ENCODE assay signal across 8 cellular contexts in genomic region chr17:79839363-79840203, GRCh38. TPM values are rescaled to one million over a fixed set of nuclear protein-coding genes. Genes with fewer than 3 reads are reported as not detected.
DNase-seq lines count a peak whose midpoint lies in the region; TF ChIP-seq lines count a peak whose summit lies in the region.

Gene CBX4 (minus strand): TSS chr17:79839440. CDS start chr17:79839251, 189 bp downstream.

- peak; percentile 39 for TF ChIP-seq CTCF in NB4 (IDR thresholded peaks at IDR 0.05; ENCODE audit: low read depth, low read length)
- peak; percentile 86 for TF ChIP-seq CTCF in SK-N-SH (IDR thresholded peaks at IDR 0.05)
- TF ChIP-seq CTCF in osteoblast (IDR thresholded peaks at IDR 0.05; ENCODE audit: extremely low read depth, low read depth, low read length) = peak; percentile 41
- TF ChIP-seq CTCF in testis (IDR thresholded peaks at IDR 0.05) = peak; percentile 38 to 71 (median 59)

- peak within 1 kb of the TSS; percentile 86 for H3K4me2 ChIP-seq in SK-N-SH
- peak within 1 kb of the TSS; percentile 88 for H3K4me2 ChIP-seq in osteoblast (ENCODE audit: insufficient read depth, low read length)

- POLR2A ChIA-PET in SK-N-SH (lab: Yijun Ruan, JAX) = interaction anchor here (0.8 to 6.1 kb wide), 12 partner anchors 10 to 96 kb away, joined by 3 to 93 read pairs (median 4); partner anchors contain the start of genes CBX2 and CBX8

- H3K9me2 ChIP-seq in SK-N-SH = no peaks in the 10 kb centered on the region

- peaks cover 33% of the 10 kb centered on the region for H3F3A ChIP-seq in SK-N-SH (replicated peaks; ENCODE audit: insufficient read depth)

- H3K9me3 ChIP-seq in ES-I3 (ENCODE audit: control insufficient read depth, insufficient read depth, low read length) = no peaks in the 10 kb centered on the region
- H3K9me3 ChIP-seq in SK-N-SH = no peaks in the 10 kb centered on the region
- no peaks in the 10 kb centered on the region for H3K9me3 ChIP-seq in osteoblast (ENCODE audit: low read depth, low read length)
- H3K9me3 ChIP-seq in testis = no peaks in the 10 kb centered on the region

- H3K4me3 ChIP-seq in NB4 (ENCODE audit: low read depth, low read length) (peak within 1 kb of the TSS; percentile 87), SK-N-SH (ENCODE audit: low read depth in 2 of 2, low read length in 1 of 2) (peak within 1 kb of the TSS; percentile 54 to 91), osteoblast (ENCODE audit: insufficient read depth, low read length) (peak within 1 kb of the TSS; percentile 90), testis (peak within 1 kb of the TSS; percentile 57 to 75)

- intact Hi-C loops in testis (cut with DNase I; ENCODE audit: low total_unique reads) = loop anchor here (5.0 kb wide), 1 partner anchor 42 kb away; the partner anchor contains the start of gene CBX8

- H4K20me1 ChIP-seq in SK-N-SH (ENCODE audit: insufficient read depth) (peaks cover 37% of the 10 kb centered on the region), osteoblast (ENCODE audit: insufficient read depth, low read length) (peaks cover 29% of the 10 kb centered on the region)

- H3K27ac ChIP-seq in SK-N-SH (ENCODE audit: low read depth in 2 of 2, low read length in 1 of 2) = peak within 1 kb of the TSS; percentile 74 to 77
- peak within 1 kb of the TSS; percentile 68 for H3K27ac ChIP-seq in osteoblast (ENCODE audit: low read depth, low read length)
- peak within 1 kb of the TSS; percentile 80 to 93 for H3K27ac ChIP-seq in testis

- DNase-seq in HCEC 1CT = peak; percentile 93
- peak; percentile 93 for DNase-seq in NB4 (ENCODE audit: low read depth)
- DNase-seq in SK-N-SH = peak; percentile 99
- DNase-seq in activated naive CD4-positive, alpha-beta T cell treated with anti-CD3 and anti-CD28 coated beads, Interleukin-2, amount 50 U/mL, for 16 hours = peak; percentile 94
- DNase-seq in glomerular endothelial cell (ENCODE audit: extremely low read depth, low read depth, low spot score) = no peak
- peak; percentile 100 for DNase-seq in osteoblast (ENCODE audit: insufficient read length, low spot score, missing footprints)
- DNase-seq in testis = peak; percentile 97

- H3K4me1 ChIP-seq in ES-I3 (ENCODE audit: insufficient read depth, low read length) = peaks cover 6% of the 10 kb centered on the region; the same call in 1 of the 2 replicates
- peaks cover 26 to 62% of the 10 kb centered on the region in 2 experiments for H3K4me1 ChIP-seq in SK-N-SH (ENCODE audit: control insufficient read depth in 1 of 2, insufficient read depth in 2 of 2, low read depth in 1 of 2, low read length in 1 of 2)
- peaks cover 21% of the 10 kb centered on the region for H3K4me1 ChIP-seq in osteoblast (ENCODE audit: insufficient read depth, low read length)
- peaks cover 32% of the 10 kb centered on the region for H3K4me1 ChIP-seq in testis

- H3K79me2 ChIP-seq in SK-N-SH (ENCODE audit: insufficient read depth) (peaks cover 34% of the 10 kb centered on the region), osteoblast (ENCODE audit: insufficient read depth, low read length) (peaks cover 26% of the 10 kb centered on the region)

- TF ChIP-seq RAD21 in SK-N-SH (IDR thresholded peaks at IDR 0.05; ENCODE audit: low read length) = no peak

- H3K9ac ChIP-seq in ES-I3 (ENCODE audit: low read depth, low read length) = peak within 1 kb of the TSS; percentile 52; the same call in 1 of the 2 replicates
- peak within 1 kb of the TSS; percentile 74 for H3K9ac ChIP-seq in SK-N-SH

- no peak for TF ChIP-seq EP300 in SK-N-SH (IDR thresholded peaks at IDR 0.05; ENCODE audit: borderline replicate concordance in 1 of 2, low read depth in 1 of 2, low read length in 1 of 2)

- CTCF ChIA-PET in SK-N-SH (lab: Yijun Ruan, JAX) = interaction anchor here (0.6 to 13.1 kb wide), 43 partner anchors 9 to 860 kb away, joined by 3 to 274 read pairs (median 7); partner anchors contain the start of genes CBX2, CBX8 and LGALS3BP

- H2AFZ ChIP-seq in SK-N-SH (ENCODE audit: low read depth) (peak within 1 kb of the TSS; percentile 93), osteoblast (ENCODE audit: low read length) (peak within 1 kb of the TSS; percentile 80)

- 4% methylated on average over 65 of the region's 96 CpGs for WGBS in SK-N-SH (ENCODE audit: low lambda C conversion rate)
- WGBS in testis, 2 donors = 0 to 2% methylated on average over 50 to 63 of the region's 96 CpGs

- H3K36me3 ChIP-seq in ES-I3 (ENCODE audit: insufficient read depth, low read length) (no peaks in the 10 kb centered on the region), SK-N-SH (replicated peaks in 1 of 2; ENCODE audit: control insufficient read depth in 1 of 2, insufficient read depth in 2 of 2, low read length in 1 of 2) (peaks cover 10 to 12% of the 10 kb centered on the region in 2 experiments), osteoblast (ENCODE audit: insufficient read depth, low read length) (peaks cover 9% of the 10 kb centered on the region), testis (ENCODE audit: low read depth, missing control alignments) (no peaks in the 10 kb centered on the region)

- TF ChIP-seq POLR2A in NB4 (IDR thresholded peaks at IDR 0.05; ENCODE audit: extremely low read depth, insufficient read length) (peak; percentile 88), testis (IDR thresholded peaks at IDR 0.05) (peak; percentile 60)

- H3K27me3 ChIP-seq in SK-N-SH (ENCODE audit: insufficient read depth) (peaks cover 39% of the 10 kb centered on the region), osteoblast (ENCODE audit: insufficient read depth, low read length) (peaks cover 40% of the 10 kb centered on the region), testis (peaks cover 4% of the 10 kb centered on the region)

TF ChIP-seq in SK-N-SH, 30 proteins besides CTCF, POLR2A, EP300 and RAD21 (continues in another document):
- TF ChIP-seq FOXM1 (IDR thresholded peaks at IDR 0.05; ENCODE audit: low read depth) = peak; percentile 76; the same call in 1 of the 2 replicates
- TF ChIP-seq TCF12 (IDR thresholded peaks at IDR 0.05) = no peak
- no peak for TF ChIP-seq IRF3 (IDR thresholded peaks at IDR 0.05; ENCODE audit: low read depth, low read length)
- TF ChIP-seq POLR2AphosphoS5 (IDR thresholded peaks at IDR 0.05; ENCODE audit: low read depth, low read length) = peak; percentile 91
- peak; percentile 77; the same call in 1 of the 2 replicates for TF ChIP-seq MXI1 (IDR thresholded peaks at IDR 0.05; ENCODE audit: low read depth, low read length)
- peak; percentile 97 for TF ChIP-seq TAF1 (IDR thresholded peaks at IDR 0.05; ENCODE audit: borderline replicate concordance, low read depth, low read length)
- TF ChIP-seq SIN3A (IDR thresholded peaks at IDR 0.05; ENCODE audit: borderline replicate concordance, low read depth, low read length) = peak; percentile 65; the same call in 1 of the 2 replicates
- TF ChIP-seq RFX5 (IDR thresholded peaks at IDR 0.05; ENCODE audit: low read length) = peak; percentile 64
- no peak for TF ChIP-seq GATA2 (CRISPR knock-in tag; IDR thresholded peaks at IDR 0.05)
- no peak for TF ChIP-seq FOXJ3 (CRISPR knock-in tag; IDR thresholded peaks at IDR 0.05)
- no peak for TF ChIP-seq CHD2 (IDR thresholded peaks at IDR 0.05; ENCODE audit: low read length, partially characterized antibody)
- no peak for TF ChIP-seq ELF1 (IDR thresholded peaks at IDR 0.05)
- TF ChIP-seq, protein P1, sequence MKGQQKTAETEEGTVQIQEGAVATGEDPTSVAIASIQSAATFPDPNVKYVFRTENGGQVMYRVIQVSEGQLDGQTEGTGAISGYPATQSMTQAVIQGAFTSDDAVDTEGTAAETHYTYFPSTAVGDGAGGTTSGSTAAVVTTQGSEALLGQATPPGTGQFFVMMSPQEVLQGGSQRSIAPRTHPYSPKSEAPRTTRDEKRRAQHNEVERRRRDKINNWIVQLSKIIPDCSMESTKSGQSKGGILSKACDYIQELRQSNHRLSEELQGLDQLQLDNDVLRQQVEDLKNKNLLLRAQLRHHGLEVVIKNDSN (IDR thresholded peaks at IDR 0.05; ENCODE audit: borderline replicate concordance, low read depth) = no peak
- TF ChIP-seq NRF1 (IDR thresholded peaks at IDR 0.05; ENCODE audit: low read depth, low read length) = 0 out of 2 replicates have a peak, but pooled peaks have one; percentile 31
- TF ChIP-seq JUND (IDR thresholded peaks at IDR 0.05) = no peak
- TF ChIP-seq MEF2A (IDR thresholded peaks at IDR 0.05; ENCODE audit: borderline replicate concordance, low read depth) = no peak
- TF ChIP-seq YY1 (IDR thresholded peaks at IDR 0.05; ENCODE audit: low read depth) = peak; percentile 50; the same call in 1 of the 2 replicates
- peak; percentile 38; the same call in 1 of the 2 replicates for TF ChIP-seq RCOR1 (IDR thresholded peaks at IDR 0.05; ENCODE audit: low read length)
- no peak for TF ChIP-seq TEAD4 (IDR thresholded peaks at IDR 0.05; ENCODE audit: borderline replicate concordance, insufficient read depth)
- no peak for TF ChIP-seq USF2 (IDR thresholded peaks at IDR 0.05; ENCODE audit: borderline replicate concordance, low read depth, low read length)
- TF ChIP-seq MAX (IDR thresholded peaks at IDR 0.05; ENCODE audit: low read depth) = peak; percentile 29; the same call in 1 of the 2 replicates

RNA-seq across cellular contexts. Expression of gene CBX4, which starts in this region (rescaled TPM):
- polyA plus RNA-seq in SK-N-SH (2012; rRNA removed) (16.6 and 21.9 TPM in 2 replicates), testis (ENCODE audit: insufficient read depth, low read depth, low replicate concordance) (11.5 TPM)
- 11.0 and 13.2 TPM in 2 replicates for polyA plus RNA-seq in SK-N-SH (2012; cell fraction: cytosol; rRNA removed)
- 23.6 and 29.2 TPM in 2 replicates for polyA plus RNA-seq in SK-N-SH (2012; cell fraction: nucleus; rRNA removed)
- total RNA-seq in glomerular endothelial cell (11.4 and 16.5 TPM in 2 replicates), osteoblast (17.1 and 22.1 TPM in 2 replicates), testis (10 to 100 TPM; 23.5 to 35.9 TPM)
